Comparison of ENCODE assay signal across 12 cellular contexts in the genomic region with DNA sequence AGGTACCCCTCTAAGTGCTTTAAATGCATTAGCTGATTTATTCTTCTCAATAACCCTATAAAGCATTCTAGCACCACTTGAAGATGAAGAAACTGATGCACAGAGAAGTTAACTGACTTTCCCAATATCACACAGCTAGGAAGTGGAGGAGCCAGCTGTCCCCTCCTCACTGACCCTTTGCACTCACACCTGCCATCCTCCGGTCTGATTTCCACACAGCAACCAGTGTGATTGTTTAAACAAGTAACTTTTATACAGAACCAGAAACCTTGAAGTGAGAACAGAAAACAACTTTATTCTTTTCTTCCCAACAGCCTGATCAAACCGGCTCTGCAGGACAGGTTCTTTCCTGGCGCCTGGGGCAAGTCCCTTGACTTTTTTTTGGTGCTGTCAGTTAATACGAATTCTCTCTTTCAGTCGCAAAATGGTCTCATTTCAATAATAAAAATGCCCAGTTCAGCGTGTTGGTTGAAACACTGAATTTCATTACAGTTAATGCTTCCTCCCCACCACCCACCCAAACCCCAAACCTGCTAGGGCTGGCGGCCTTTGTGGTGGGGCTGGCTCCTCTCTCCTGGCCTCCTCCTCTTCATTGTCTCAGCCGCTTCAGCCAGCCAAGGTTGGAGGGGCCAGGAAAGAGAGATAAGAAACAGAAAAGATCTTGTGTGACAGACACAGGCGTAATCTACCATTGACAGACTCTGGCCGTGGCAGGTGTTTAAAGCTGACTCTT. TPM values are rescaled to one million over a fixed set of nuclear protein-coding genes. Genes with fewer than 3 reads are reported as not detected.
DNase-seq lines count a peak whose midpoint lies in the region; ATAC-seq, FAIRE-seq and TF ChIP-seq lines count a peak whose summit lies in the region.
"Had no signal": no experiment of that assay in that cellular context is flagged by ENCODE, and none has a peak within 500 bp of the region (broad histone marks: within the 10 kb centered on the region; RNA-seq: fewer than 3 reads in every experiment).

No MANE protein-coding gene starts in this region.

- FAIRE-seq in frontal cortex (lab: Jason Lieb, UNC) = no peak

- TF ChIP-seq POLR2A in erythroblast (IDR thresholded peaks at IDR 0.05; ENCODE audit: low read length) = no peak

- peak; percentile 40 for ATAC-seq in GM19397 (IDR thresholded peaks at IDR 0.05; ENCODE audit: unreplicated experiment)
- ATAC-seq in HG03378 (IDR thresholded peaks at IDR 0.05; ENCODE audit: unreplicated experiment) = peak; percentile 54
- ATAC-seq: naive thymus-derived CD4-positive, alpha-beta T cell had no signal

- DNase-seq in CMK (ENCODE audit: low read depth) (peak; percentile 87), erythroblast (lab: John Stamatoyannopoulos, UW) (peak; percentile 80 to 96), frontal cortex (ENCODE audit: low spot score in 2 of 2) (no peak), SHP77 treated with DMSO at 0.1 percent for 48 hours (lab: John Stamatoyannopoulos, UW) (no peak)
- no peak for DNase-seq in activated CD4-positive, alpha-beta T cell treated with anti-CD3 and anti-CD28 coated beads, Interleukin-2, amount 50 U/mL, for 1 hour
- no peak for DNase-seq in effector CD8-positive, alpha-beta T cell (lab: John Stamatoyannopoulos, UW)
- DNase-seq: activated T-cell treated with anti-CD3 and anti-CD28 coated beads, Interleukin-2, amount 50 U/mL, for 4 hours; C1 segment of cervical spinal cord; GM23248; naive thymus-derived CD4-positive, alpha-beta T cell had no signal

RNA-seq across cellular contexts. Expression of gene EEIG2, which starts 26.4 kb away (rescaled TPM):
- 56.7 TPM for total RNA-seq in frontal cortex

Comparison
In these comparisons a context has a peak if more than half of its experiments do, and no peak if none do; other contexts are left out.
1. DNase-seq: peak in CMK (single experiment) and erythroblast (2 of 2); none in frontal cortex (0 of 2), SHP77 treated with DMSO at 0.1 percent for 48 hours (single experiment), activated CD4-positive, alpha-beta T cell treated with anti-CD3 and anti-CD28 coated beads, Interleukin-2, amount 50 U/mL, for 1 hour (single experiment) and effector CD8-positive, alpha-beta T cell (single experiment).